1 cellular context compared by ENCODE assay signal in genomic region chr3:43286886-43287301, GRCh38.
TF ChIP-seq lines count a peak whose summit lies in the region.

No MANE protein-coding gene starts in this region.

TF ChIP-seq in neural cell, 6 proteins besides CTCF, POLR2A, EP300 and RAD21 (continued from another document):
- no peak for TF ChIP-seq SMC3 (conservative IDR thresholded peaks at IDR 0.05; ENCODE audit: poor library complexity)
